Comparison of ENCODE assay signal across 8 cellular contexts in the genomic region with DNA sequence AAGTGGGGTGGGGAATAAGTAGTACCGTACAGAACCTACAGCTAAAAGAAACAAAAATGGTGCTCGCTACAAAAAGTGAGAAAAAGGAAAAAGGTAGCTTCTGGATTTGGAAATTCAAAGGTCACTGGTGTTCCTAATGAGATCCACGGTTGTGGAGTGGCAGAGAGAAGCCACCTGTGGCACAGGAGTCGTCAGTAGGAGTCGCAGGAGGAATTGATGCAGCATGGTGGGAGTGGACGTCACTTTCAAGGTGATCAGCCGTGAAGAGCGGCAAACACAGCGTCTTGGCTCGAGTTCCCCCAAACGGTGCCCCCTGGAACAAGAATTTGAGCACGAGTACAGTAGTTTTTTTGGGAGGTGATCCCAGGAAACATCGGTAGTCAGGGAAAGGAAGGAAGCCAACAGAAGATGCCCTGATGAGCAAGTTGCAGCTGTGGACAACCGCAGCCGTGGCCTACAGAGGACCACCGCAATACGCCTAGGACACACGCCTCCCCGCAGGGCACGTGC.
DNase-seq lines count a peak whose midpoint lies in the region; ATAC-seq and TF ChIP-seq lines count a peak whose summit lies in the region.

No MANE protein-coding gene starts in this region.

- H3K4me3 Mint-ChIP-seq in T-helper 1 cell treated with Interleukin-12 subunit alpha and Interleukin-12 subunit beta and Interleukin-4 antibody, amounts not matched to agents 30 μg/mL and 1 μg/mL, for 36 hours, result peak overlapping the region; percentile 91

- DNase-seq in NCI-H82 (lab: John Stamatoyannopoulos, UW) (peak; percentile 25), NCI-H82 treated with DMSO at 0.1 percent for 48 hours (lab: John Stamatoyannopoulos, UW; ENCODE audit: unreplicated experiment) (no peak), NCI-H2029 (lab: John Stamatoyannopoulos, UW) (no peak)

- H2AFZ ChIP-seq in parathyroid adenoma, result peak overlapping the region; percentile 94

- TF ChIP-seq CTCF in parathyroid adenoma (IDR thresholded peaks at IDR 0.05), result no peak

- H3K9me3 ChIP-seq in endocrine pancreas (ENCODE audit: control insufficient read depth, low read length) (no peaks in the 10 kb centered on the region), parathyroid adenoma (ENCODE audit: control insufficient read depth, low read length) (no peaks in the 10 kb centered on the region)

- peak overlapping the region; percentile 89 for H3K27ac Mint-ChIP-seq in T-helper 1 cell treated with Interleukin-12 subunit alpha and Interleukin-12 subunit beta and Interleukin-4 antibody, amounts not matched to agents 30 μg/mL and 1 μg/mL, for 36 hours

- H3K9ac ChIP-seq in endocrine pancreas (ENCODE audit: control insufficient read depth, insufficient read depth, low read length) (peak overlapping the region; percentile 42), parathyroid adenoma (no peak overlapping the region)

- H3K36me3 ChIP-seq in endocrine pancreas (ENCODE audit: control insufficient read depth, insufficient read depth, low read length) (no peaks in the 10 kb centered on the region), parathyroid adenoma (ENCODE audit: control insufficient read depth, insufficient read depth, low read length) (no peaks in the 10 kb centered on the region)

- H3K4me3 ChIP-seq in endocrine pancreas (ENCODE audit: control insufficient read depth, insufficient read depth, low read length), result no peak overlapping the region
- peak overlapping the region; percentile 70 for H3K4me3 ChIP-seq in parathyroid adenoma (ENCODE audit: low read depth, low read length)

- peak overlapping the region; percentile 79 for H3K4me2 ChIP-seq in parathyroid adenoma (ENCODE audit: low read length)

- H3K27ac ChIP-seq in parathyroid adenoma, result no peak overlapping the region

- H3K27me3 Mint-ChIP-seq in T-helper 1 cell treated with Interleukin-12 subunit alpha and Interleukin-12 subunit beta and Interleukin-4 antibody, amounts not matched to agents 30 μg/mL and 1 μg/mL, for 36 hours (ENCODE audit: low read depth), result peaks cover 3% of the 10 kb centered on the region

- peaks cover 23% of the 10 kb centered on the region for H3K4me1 Mint-ChIP-seq in T-helper 1 cell treated with Interleukin-12 subunit alpha and Interleukin-12 subunit beta and Interleukin-4 antibody, amounts not matched to agents 30 μg/mL and 1 μg/mL, for 36 hours (ENCODE audit: low read depth)

- no peak for ATAC-seq in HG02973 (IDR thresholded peaks at IDR 0.05; ENCODE audit: unreplicated experiment)
- no peak for ATAC-seq in GM18873 (IDR thresholded peaks at IDR 0.05; ENCODE audit: low FRiP score, unreplicated experiment)

- H3K79me2 ChIP-seq in parathyroid adenoma, result peaks cover 2% of the 10 kb centered on the region

- H3K27me3 ChIP-seq in endocrine pancreas (ENCODE audit: control insufficient read depth, insufficient read depth, low read length) (no peaks in the 10 kb centered on the region), parathyroid adenoma (ENCODE audit: control insufficient read depth, insufficient read depth, low read length) (no peaks in the 10 kb centered on the region)

- peaks cover 5% of the 10 kb centered on the region for H3K36me3 Mint-ChIP-seq in T-helper 1 cell treated with Interleukin-12 subunit alpha and Interleukin-12 subunit beta and Interleukin-4 antibody, amounts not matched to agents 30 μg/mL and 1 μg/mL, for 36 hours (ENCODE audit: low read depth)

- peaks cover 5% of the 10 kb centered on the region for H3K4me1 ChIP-seq in endocrine pancreas (ENCODE audit: control insufficient read depth, insufficient read depth, low read length)
- peaks cover 5% of the 10 kb centered on the region for H3K4me1 ChIP-seq in parathyroid adenoma

- no peaks in the 10 kb centered on the region for H3K9me3 Mint-ChIP-seq in T-helper 1 cell treated with Interleukin-12 subunit alpha and Interleukin-12 subunit beta and Interleukin-4 antibody, amounts not matched to agents 30 μg/mL and 1 μg/mL, for 36 hours
